ENCODE assay signal across 20 cellular contexts in genomic region chr7:99576251-99576650, GRCh38. TPM values are rescaled to one million over a fixed set of nuclear protein-coding genes. Genes with fewer than 3 reads are reported as not detected.
DNase-seq lines count a peak whose midpoint lies in the region; ATAC-seq and TF ChIP-seq lines count a peak whose summit lies in the region.
"Had no signal": no experiment of that assay in that cellular context is flagged by ENCODE, and none has a peak within 500 bp of the region (broad histone marks: within the 10 kb centered on the region; RNA-seq: fewer than 3 reads in every experiment).

No MANE protein-coding gene starts in this region.

- no peak overlapping the region for H3K23ac ChIP-seq in trophoblast cell (ENCODE audit: low read length)

- DNase-seq in CD4-positive, CD25-positive, alpha-beta regulatory T cell: no peak
- DNase-seq in left lung (no peak), trophoblast cell (peak; percentile 40 to 88), tibial nerve (ENCODE audit: low spot score in 2 of 2) (no peak), NCI-H1930 (lab: John Stamatoyannopoulos, UW) (no peak)
- no peak for DNase-seq in activated CD8-positive, alpha-beta memory T cell treated with anti-CD3 and anti-CD28 coated beads, Interleukin-2, amount 50 U/mL, for 48 hours
- DNase-seq in natural killer cell treated with Interleukin-12 subunit alpha and Interleukin-12 subunit beta and Interleukin-15 and Interleukin-18, amount 100 ng/mL, for 72 hours (ENCODE audit: low spot score): no peak
- DNase-seq: 8988T, AML-193, Calu3, DMS 273 treated with DMSO at 0.1 percent for 48 hours, DMS79, HCEC 1CT, HFFc6 had no signal

- peaks cover 0 to 19% (median 13%) of the 10 kb centered on the region in 4 donors for H3K4me1 Mint-ChIP-seq in CD4-positive, CD25-positive, alpha-beta regulatory T cell
- peaks cover 7 to 19% of the 10 kb centered on the region in 2 donors for H3K4me1 Mint-ChIP-seq in natural killer cell treated with Interleukin-12 subunit alpha and Interleukin-12 subunit beta and Interleukin-15 and Interleukin-18, amount 100 ng/mL, for 72 hours (ENCODE audit: low read depth in 2 of 2)

- no peak overlapping the region for H2BK120ac ChIP-seq in trophoblast cell (ENCODE audit: insufficient read depth, low read length, poor library complexity)

- no peak overlapping the region for H3K27ac ChIP-seq in CD4-positive, CD25-positive, alpha-beta regulatory T cell (ENCODE audit: insufficient read depth, low read length, poor library complexity, severe bottlenecking)
- peak overlapping the region; percentile 69 for H3K27ac ChIP-seq in HUES48 (ENCODE audit: low read depth, low read length)
- peak overlapping the region in 1 of 2 donors; percentile 28 for H3K27ac ChIP-seq in left lung
- H3K27ac ChIP-seq in trophoblast cell (ENCODE audit: low read depth, low read length): no peak overlapping the region
- H3K27ac ChIP-seq in tibial nerve: no peak overlapping the region
- H3K27ac ChIP-seq: BLaER1 had no signal

- H3K9ac ChIP-seq in HUES48 (ENCODE audit: low read depth, low read length): no peak overlapping the region
- no peak overlapping the region for H3K9ac ChIP-seq in trophoblast cell (ENCODE audit: low read length)
- H3K9ac ChIP-seq: BLaER1 had no signal

- no peak overlapping the region for H4K12ac ChIP-seq in trophoblast cell (ENCODE audit: low read depth, low read length)

- peaks cover 22% of the 10 kb centered on the region for H3K36me3 Mint-ChIP-seq in CD4-positive, CD25-positive, alpha-beta regulatory T cell
- peaks cover 17% of the 10 kb centered on the region for H3K36me3 Mint-ChIP-seq in natural killer cell treated with Interleukin-12 subunit alpha and Interleukin-12 subunit beta and Interleukin-15 and Interleukin-18, amount 100 ng/mL, for 72 hours

- no peak overlapping the region for H3K18ac ChIP-seq in trophoblast cell (ENCODE audit: low read length)

- no peak overlapping the region for H3K4me3 ChIP-seq in CD4-positive, CD25-positive, alpha-beta regulatory T cell (ENCODE audit: low read depth, low read length)
- no peak overlapping the region for H3K4me3 ChIP-seq in HUES48 (ENCODE audit: low read depth, low read length)
- no peak overlapping the region for H3K4me3 ChIP-seq in left lung
- H3K4me3 ChIP-seq in trophoblast cell (ENCODE audit: low read depth, low read length): no peak overlapping the region
- no peak overlapping the region for H3K4me3 ChIP-seq in tibial nerve
- H3K4me3 ChIP-seq: BLaER1, GM12878 had no signal

- no peak overlapping the region for H3K4me2 ChIP-seq in trophoblast cell (ENCODE audit: low read length)
- H3K4me2 ChIP-seq: BLaER1 had no signal

- H3K27me3 ChIP-seq in CD4-positive, CD25-positive, alpha-beta regulatory T cell (ENCODE audit: control insufficient read depth, insufficient read depth, low read length): no peaks in the 10 kb centered on the region
- H3K27me3 ChIP-seq in HUES48 (ENCODE audit: control insufficient read depth, insufficient read depth, low read length) (no peaks in the 10 kb centered on the region), left lung (peaks cover 0 to 13% of the 10 kb centered on the region in 2 donors), trophoblast cell (ENCODE audit: insufficient read depth, low read length) (no peaks in the 10 kb centered on the region), tibial nerve (no peaks in the 10 kb centered on the region)
- H3K27me3 ChIP-seq: BLaER1 had no signal

- H3K36me3 ChIP-seq in CD4-positive, CD25-positive, alpha-beta regulatory T cell (ENCODE audit: control insufficient read depth, insufficient read depth, low read length): peaks cover 22% of the 10 kb centered on the region
- H3K36me3 ChIP-seq in HUES48 (ENCODE audit: control insufficient read depth, insufficient read depth, low read length) (peaks cover 32% of the 10 kb centered on the region), left lung (peaks cover 0 to 38% of the 10 kb centered on the region in 2 donors), trophoblast cell (ENCODE audit: control insufficient read depth in 1 of 2, insufficient read depth in 2 of 2, low read length in 2 of 2) (peaks cover 0 to 15% of the 10 kb centered on the region in 2 experiments), tibial nerve (peaks cover 0 to 38% (median 0%) of the 10 kb centered on the region in 3 donors)

- no peak for TF ChIP-seq POLR2A in tibial nerve (IDR thresholded peaks at IDR 0.05)

- ATAC-seq in CD4-positive, CD25-positive, alpha-beta regulatory T cell (ENCODE audit: low read depth in 2 of 2): no peak
- peak; percentile 9 for ATAC-seq in left lung
- no peak for ATAC-seq in natural killer cell treated with Interleukin-12 subunit alpha and Interleukin-12 subunit beta and Interleukin-15 and Interleukin-18, amount 100 ng/mL, for 72 hours
- ATAC-seq: GM12878 had no signal

- H3K27me3 Mint-ChIP-seq in CD4-positive, CD25-positive, alpha-beta regulatory T cell: no peaks in the 10 kb centered on the region
- no peaks in the 10 kb centered on the region for H3K27me3 Mint-ChIP-seq in natural killer cell treated with Interleukin-12 subunit alpha and Interleukin-12 subunit beta and Interleukin-15 and Interleukin-18, amount 100 ng/mL, for 72 hours

- H2AFZ ChIP-seq in trophoblast cell (ENCODE audit: insufficient read depth, low read length, poor library complexity): no peak overlapping the region

- no peak overlapping the region for H3K4me3 Mint-ChIP-seq in CD4-positive, CD25-positive, alpha-beta regulatory T cell
- H3K4me3 Mint-ChIP-seq in natural killer cell treated with Interleukin-12 subunit alpha and Interleukin-12 subunit beta and Interleukin-15 and Interleukin-18, amount 100 ng/mL, for 72 hours: no peak overlapping the region
- H3K4me3 Mint-ChIP-seq: HFFc6 had no signal

- H3K79me2 ChIP-seq in trophoblast cell (ENCODE audit: control insufficient read depth, insufficient read depth, low read length, poor library complexity): no peaks in the 10 kb centered on the region

- WGBS in trophoblast cell (ENCODE audit: extremely low coverage, insufficient coverage, insufficient read length): no CpG with 5 or more reads among the region's 3 CpGs
- WGBS in tibial nerve, 2 donors: 64 to 74% methylated on average over 3 of the region's 3 CpGs

- H3K4me1 ChIP-seq in CD4-positive, CD25-positive, alpha-beta regulatory T cell (ENCODE audit: control insufficient read depth, insufficient read depth, low read length, poor library complexity, severe bottlenecking): peaks cover 14% of the 10 kb centered on the region
- peaks cover 21% of the 10 kb centered on the region for H3K4me1 ChIP-seq in HUES48 (ENCODE audit: control insufficient read depth, insufficient read depth, low read length)
- H3K4me1 ChIP-seq in left lung: peaks cover 5 to 17% of the 10 kb centered on the region in 2 donors
- peaks cover 3 to 8% of the 10 kb centered on the region in 2 experiments for H3K4me1 ChIP-seq in trophoblast cell (ENCODE audit: control insufficient read depth in 1 of 2, insufficient read depth in 2 of 2, low read length in 2 of 2)
- peaks cover 0 to 20% (median 0%) of the 10 kb centered on the region in 4 donors for H3K4me1 ChIP-seq in tibial nerve

- H3K14ac ChIP-seq in trophoblast cell (ENCODE audit: low read length): no peak overlapping the region

- intact Hi-C loops in left lung (cut with DNase I): no loop called here

- H3K79me1 ChIP-seq in trophoblast cell (ENCODE audit: low read length): no peaks in the 10 kb centered on the region

- peak overlapping the region in 2 of 3 donors; percentile 14 to 36 for H3K27ac Mint-ChIP-seq in CD4-positive, CD25-positive, alpha-beta regulatory T cell
- H3K27ac Mint-ChIP-seq in natural killer cell treated with Interleukin-12 subunit alpha and Interleukin-12 subunit beta and Interleukin-15 and Interleukin-18, amount 100 ng/mL, for 72 hours: no peak overlapping the region
- H3K27ac Mint-ChIP-seq: HFFc6 had no signal

- no peak overlapping the region for H2BK5ac ChIP-seq in trophoblast cell (ENCODE audit: low read depth, low read length, poor library complexity)

- H4K8ac ChIP-seq in trophoblast cell (ENCODE audit: low read depth, low read length): no peak overlapping the region

- H3K4ac ChIP-seq in trophoblast cell (ENCODE audit: low read depth, low read length): no peak overlapping the region

- no peak overlapping the region for H2BK12ac ChIP-seq in trophoblast cell (ENCODE audit: low read length)

- TF ChIP-seq EP300 in tibial nerve (IDR thresholded peaks at IDR 0.05): no peak

- no peak for TF ChIP-seq CTCF in left lung (IDR thresholded peaks at IDR 0.05)
- TF ChIP-seq CTCF in tibial nerve (IDR thresholded peaks at IDR 0.05): no peak

- no peaks in the 10 kb centered on the region for H3K9me3 ChIP-seq in CD4-positive, CD25-positive, alpha-beta regulatory T cell (ENCODE audit: control insufficient read depth in 2 of 2, low read length in 2 of 2)
- no peaks in the 10 kb centered on the region for H3K9me3 ChIP-seq in HUES48 (ENCODE audit: control insufficient read depth, insufficient read depth, low read length)
- no peaks in the 10 kb centered on the region for H3K9me3 ChIP-seq in left lung
- no peaks in the 10 kb centered on the region for H3K9me3 ChIP-seq in trophoblast cell (ENCODE audit: insufficient read depth, low read depth, low read length)
- no peaks in the 10 kb centered on the region for H3K9me3 ChIP-seq in tibial nerve
- H3K9me3 ChIP-seq: BLaER1 had no signal

- H4K91ac ChIP-seq in trophoblast cell (ENCODE audit: low read depth, low read length): no peak overlapping the region

- H3K9me3 Mint-ChIP-seq in CD4-positive, CD25-positive, alpha-beta regulatory T cell: no peaks in the 10 kb centered on the region
- no peaks in the 10 kb centered on the region for H3K9me3 Mint-ChIP-seq in natural killer cell treated with Interleukin-12 subunit alpha and Interleukin-12 subunit beta and Interleukin-15 and Interleukin-18, amount 100 ng/mL, for 72 hours
- H3K9me3 Mint-ChIP-seq: HFFc6 had no signal

- H2AK5ac ChIP-seq in trophoblast cell (ENCODE audit: low read length): no peak overlapping the region

RNA-seq across cellular contexts. Expression of gene ZNF655, which starts 17.8 kb away (rescaled TPM):
- total RNA-seq in CD4-positive, CD25-positive, alpha-beta regulatory T cell: 148 TPM
- polyA plus RNA-seq in CD4-positive, CD25-positive, alpha-beta regulatory T cell: 100 to 1,000 TPM in 1 of 4 donors, 10 to 100 TPM in 3; 89.9 to 121 (median 95.5) TPM
- total RNA-seq in left lung (10 to 100 TPM; 56.0 to 67.2 TPM), tibial nerve (100 to 1,000 TPM in 2 of 4 donors, 10 to 100 TPM in 2; 90.8 to 140 (median 104) TPM)
- polyA plus RNA-seq in trophoblast cell (2013): 38.5 and 40.3 TPM in 2 replicates
- total RNA-seq in natural killer cell treated with Interleukin-12 subunit alpha and Interleukin-12 subunit beta and Interleukin-15 and Interleukin-18, amount 100 ng/mL, for 72 hours: 100 to 1,000 TPM; 111 to 115 TPM
- total RNA-seq: Calu3 had no signal

RNA-seq across cellular contexts. Expression of gene TMEM225B, which starts 21.8 kb away (rescaled TPM):
- total RNA-seq in CD4-positive, CD25-positive, alpha-beta regulatory T cell: 1.1 TPM
- polyA plus RNA-seq in CD4-positive, CD25-positive, alpha-beta regulatory T cell: 1 to 10 TPM in 2 of 4 donors, under 1 TPM in 2; 0.67 to 2.3 (median 1.00) TPM
- total RNA-seq in left lung (under 1 TPM; 0.60 to 0.93 TPM), tibial nerve (1 to 10 TPM in 3 of 4 donors, not detected in 1; 1.2 to 1.8 (median 1.5) TPM)
- 0.51 and 0.74 TPM in 2 replicates for polyA plus RNA-seq in trophoblast cell (2013)
- 1 to 10 TPM in 1 of 2 donors, under 1 TPM in 1; 0.78 to 1.1 TPM for total RNA-seq in natural killer cell treated with Interleukin-12 subunit alpha and Interleukin-12 subunit beta and Interleukin-15 and Interleukin-18, amount 100 ng/mL, for 72 hours
- total RNA-seq: Calu3, G401, H1, HT1080 had no signal

RNA-seq across cellular contexts. Expression of gene FAM200A, which starts 24.3 kb away (rescaled TPM):
- 3.1 TPM for total RNA-seq in CD4-positive, CD25-positive, alpha-beta regulatory T cell
- 10 to 100 TPM in 1 of 4 donors, 1 to 10 TPM in 3; 3.6 to 10.8 (median 5.2) TPM for polyA plus RNA-seq in CD4-positive, CD25-positive, alpha-beta regulatory T cell
- total RNA-seq in left lung (1 to 10 TPM; 4.1 to 6.4 TPM), tibial nerve (1 to 10 TPM; 4.8 to 8.8 (median 5.6) TPM)
- polyA plus RNA-seq in trophoblast cell (2013): 4.3 and 4.6 TPM in 2 replicates
- total RNA-seq in natural killer cell treated with Interleukin-12 subunit alpha and Interleukin-12 subunit beta and Interleukin-15 and Interleukin-18, amount 100 ng/mL, for 72 hours: 1 to 10 TPM; 2.7 to 4.3 TPM

RNA-seq across cellular contexts. Expression of gene ZSCAN25, which starts 40.5 kb away (rescaled TPM):
- total RNA-seq in CD4-positive, CD25-positive, alpha-beta regulatory T cell: 47.3 TPM
- polyA plus RNA-seq in CD4-positive, CD25-positive, alpha-beta regulatory T cell: 10 to 100 TPM in 3 of 4 donors, 1 to 10 TPM in 1; 9.9 to 20.4 (median 14.0) TPM
- total RNA-seq in left lung (10 to 100 TPM; 15.3 to 17.5 TPM), tibial nerve (10 to 100 TPM; 23.2 to 34.1 (median 30.2) TPM)
- polyA plus RNA-seq in trophoblast cell (2013): 7.6 and 8.2 TPM in 2 replicates
- 10 to 100 TPM; 26.5 to 33.3 TPM for total RNA-seq in natural killer cell treated with Interleukin-12 subunit alpha and Interleukin-12 subunit beta and Interleukin-15 and Interleukin-18, amount 100 ng/mL, for 72 hours

Comparison
In these comparisons a context has a peak if more than half of its experiments do, and no peak if none do; other contexts are left out.
1. DNase-seq: peak in trophoblast cell (2 of 2); none in CD4-positive, CD25-positive, alpha-beta regulatory T cell (0 of 3), left lung (0 of 2), tibial nerve (0 of 2), activated CD8-positive, alpha-beta memory T cell treated with anti-CD3 and anti-CD28 coated beads, Interleukin-2, amount 50 U/mL, for 48 hours (single experiment), natural killer cell treated with Interleukin-12 subunit alpha and Interleukin-12 subunit beta and Interleukin-15 and Interleukin-18, amount 100 ng/mL, for 72 hours (single experiment) and NCI-H1930 (0 of 2).
2. H3K27ac Mint-ChIP-seq: peak in CD4-positive, CD25-positive, alpha-beta regulatory T cell (2 of 3); none in natural killer cell treated with Interleukin-12 subunit alpha and Interleukin-12 subunit beta and Interleukin-15 and Interleukin-18, amount 100 ng/mL, for 72 hours (0 of 2).